ENCODE assay signal across 8 cellular contexts in the genomic region with DNA sequence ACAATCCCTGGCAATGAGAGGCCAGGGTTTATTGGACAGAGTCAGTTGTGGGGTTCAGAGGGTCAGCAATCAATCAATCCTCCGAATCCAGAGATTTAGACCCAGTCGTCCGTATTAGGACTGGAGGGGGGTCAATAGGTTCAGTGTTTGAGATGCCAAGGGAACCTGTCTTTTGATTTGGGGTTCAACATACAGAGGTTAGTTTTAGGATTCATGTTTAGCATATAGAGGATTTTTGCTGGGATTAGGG. TPM values are rescaled to one million over a fixed set of nuclear protein-coding genes. Genes with fewer than 3 reads are reported as not detected.
DNase-seq lines count a peak whose midpoint lies in the region; ATAC-seq and TF ChIP-seq lines count a peak whose summit lies in the region.

No MANE protein-coding gene starts in this region.

- H3K9me2 ChIP-seq in GM23248 (ENCODE audit: insufficient read depth): no peaks in the 10 kb centered on the region

- H3K4me1 ChIP-seq in GM23248 (ENCODE audit: insufficient read depth) (peaks cover 13% of the 10 kb centered on the region), gastroesophageal sphincter (peaks cover 0 to 64% (median 23%) of the 10 kb centered on the region in 3 donors)

- H3K4me3 ChIP-seq in GM23248: peak overlapping the region; percentile 97
- H3K4me3 ChIP-seq in gastroesophageal sphincter: peak overlapping the region; percentile 59 to 69
- peak overlapping the region; percentile 45 to 69 (median 64) for H3K4me3 ChIP-seq in skin epidermis

- H3F3A ChIP-seq in GM23248 (ENCODE audit: insufficient read depth): no peaks in the 10 kb centered on the region

- H3K27ac ChIP-seq in GM23248 (peak overlapping the region; percentile 81), VCaP (peak overlapping the region; percentile 71), gastroesophageal sphincter (peak overlapping the region; percentile 86 to 99 (median 98)), skin epidermis (peak overlapping the region; percentile 46 to 96 (median 89))

- no peak for ATAC-seq in gastroesophageal sphincter

- no peak for TF ChIP-seq CTCF in VCaP (conservative IDR thresholded peaks at IDR 0.05)
- TF ChIP-seq CTCF in gastroesophageal sphincter (IDR thresholded peaks at IDR 0.05): no peak

- TF ChIP-seq POLR2A in gastroesophageal sphincter (IDR thresholded peaks at IDR 0.05): no peak

- peak overlapping the region; percentile 95 for H3K4me2 ChIP-seq in GM23248 (ENCODE audit: unreplicated experiment)

- H2AFZ ChIP-seq in GM23248: peak overlapping the region; percentile 93

- in situ Hi-C loops in GM23248 (cut with MboI): no loop called here

- no peaks in the 10 kb centered on the region for H3K27me3 ChIP-seq in GM23248 (replicated peaks; ENCODE audit: insufficient read depth)
- H3K27me3 ChIP-seq in gastroesophageal sphincter: peaks cover 10% of the 10 kb centered on the region

- peaks cover 26% of the 10 kb centered on the region for H3K79me2 ChIP-seq in GM23248 (ENCODE audit: insufficient read depth)

- peaks cover 4% of the 10 kb centered on the region; the same call in 1 of the 2 replicates for H3K36me3 ChIP-seq in GM23248 (ENCODE audit: low read depth)
- peaks cover 0 to 27% of the 10 kb centered on the region in 2 donors for H3K36me3 ChIP-seq in gastroesophageal sphincter

- WGBS in GM23248 (ENCODE audit: low coverage in 1 of 2, low lambda C conversion rate in 2 of 2, missing lambda C conversion rate in 2 of 2), 2 experiments: 0 to 2% methylated on average over 3 of the region's 3 CpGs
- 0% methylated on average over 3 of the region's 3 CpGs; no CpG with 5 or more reads in 1 of the 2 donors for WGBS in gastroesophageal sphincter (ENCODE audit: low coverage in 1 of 2), 2 donors

- H3K9ac ChIP-seq in GM23248: peak overlapping the region; percentile 99

- H4K20me1 ChIP-seq in GM23248 (ENCODE audit: insufficient read depth): no peaks in the 10 kb centered on the region

- TF ChIP-seq EP300 in gastroesophageal sphincter (IDR thresholded peaks at IDR 0.05): no peak

- DNase-seq in GM23248 (no peak), NCI-H1048 (lab: John Stamatoyannopoulos, UW) (no peak), mucosa of gallbladder (ENCODE audit: low spot score) (no peak), HUDEP-2 (lab: John Stamatoyannopoulos, UW; ENCODE audit: unreplicated experiment in 76 of 76) (no peak)
- no peak for DNase-seq in central memory CD4-positive, alpha-beta T cell

- H3K9me3 ChIP-seq in GM23248 (ENCODE audit: low read depth): no peaks in the 10 kb centered on the region
- H3K9me3 ChIP-seq in gastroesophageal sphincter: no peaks in the 10 kb centered on the region

RNA-seq across cellular contexts. Expression of a gene that starts 0.3 kb away (rescaled TPM):
- total RNA-seq in GM23248 (2014; rRNA removed; shearing (Covaris generic)): 60.6 and 72.2 TPM in 2 replicates
- 64.4 and 65.6 TPM in 2 replicates for polyA plus RNA-seq in GM23248 (2016; fragmentation: Nextera tagmentation; extraction: Ambion mirVana)
- total RNA-seq in gastroesophageal sphincter (10 to 100 TPM; 11.3 to 26.4 (median 14.2) TPM), mucosa of gallbladder (49.2 TPM)

RNA-seq across cellular contexts. Expression of a gene that starts 15.3 kb away (rescaled TPM):
- 0.13 and 0.43 TPM in 2 replicates for total RNA-seq in GM23248 (2014; rRNA removed; shearing (Covaris generic))
- polyA plus RNA-seq in GM23248 (2016; fragmentation: Nextera tagmentation; extraction: Ambion mirVana): not detected in 2 replicates
- total RNA-seq in gastroesophageal sphincter (under 1 TPM in 1 of 4 donors, not detected in 3; 0.16 TPM), mucosa of gallbladder (not detected)

RNA-seq across cellular contexts. Expression of a gene that starts 44.6 kb away (rescaled TPM):
- 526 and 533 TPM in 2 replicates for total RNA-seq in GM23248 (2014; rRNA removed; shearing (Covaris generic))
- polyA plus RNA-seq in GM23248 (2016; fragmentation: Nextera tagmentation; extraction: Ambion mirVana): 174 and 179 TPM in 2 replicates
- total RNA-seq in gastroesophageal sphincter (10 to 100 TPM; 36.0 to 66.0 (median 54.8) TPM), mucosa of gallbladder (103 TPM)

RNA-seq across cellular contexts. Expression of a gene that starts 44.8 kb away (rescaled TPM):
- total RNA-seq in GM23248 (2014; rRNA removed; shearing (Covaris generic)): 5.8 and 6.2 TPM in 2 replicates
- polyA plus RNA-seq in GM23248 (2016; fragmentation: Nextera tagmentation; extraction: Ambion mirVana): 1.7 and 2.2 TPM in 2 replicates
- total RNA-seq in gastroesophageal sphincter (1 to 10 TPM; 1.6 to 9.5 (median 4.1) TPM), mucosa of gallbladder (4.4 TPM)
